ENCODE assay signal across 1 cellular context in genomic region chr10:86972613-86973380, GRCh38.
TF ChIP-seq lines count a peak whose summit lies in the region.

No MANE protein-coding gene starts in this region.

TF ChIP-seq in H1, 55 proteins besides CTCF, POLR2A, EP300 and RAD21:
- TF ChIP-seq BCL11A (IDR thresholded peaks at IDR 0.05; ENCODE audit: low read depth in 2 of 2, low read length in 2 of 2) (no peak), KDM1A (IDR thresholded peaks at IDR 0.05; ENCODE audit: borderline replicate concordance, low read length) (no peak), CEBPB (IDR thresholded peaks at IDR 0.05; ENCODE audit: low read depth, low read length) (no peak)
